13 cellular contexts compared by ENCODE assay signal in genomic region chr22:31287818-31288495, GRCh38. TPM values are rescaled to one million over a fixed set of nuclear protein-coding genes. Genes with fewer than 3 reads are reported as not detected.
DNase-seq lines count a peak whose midpoint lies in the region; ATAC-seq and TF ChIP-seq lines count a peak whose summit lies in the region.
"Had no signal": no experiment of that assay in that cellular context is flagged by ENCODE, and none has a peak within 500 bp of the region (broad histone marks: within the 10 kb centered on the region; RNA-seq: fewer than 3 reads in every experiment).

No MANE protein-coding gene starts in this region.

- CTCF ChIA-PET in WTC11 (lab: Charles Lee) = interaction anchor here (1.4 to 3.0 kb wide), 2 partner anchors 15 to 25 kb away, joined by 5 to 22 read pairs; no protein-coding TSS in a partner anchor

- DNase-seq in cardiac septum (ENCODE audit: low spot score) = peak; percentile 41
- DNase-seq in right cardiac atrium = no peak
- DNase-seq in WTC11 (ENCODE audit: low spot score) = no peak
- DNase-seq in left kidney (ENCODE audit: low read depth, low spot score) = peak; percentile 44
- no peak for DNase-seq in tibial artery
- DNase-seq in EL = no peak
- DNase-seq in glomerular visceral epithelial cell (ENCODE audit: extremely low spot score) = no peak
- DNase-seq: body of pancreas; mammary epithelial cell; NCI-H526 treated with DMSO at 0.1 percent for 48 hours; stimulated activated CD4-positive, alpha-beta T cell treated with anti-CD3 and anti-CD28 coated beads, Interleukin-12 subunit alpha, Interleukin-12 subunit beta, amount 100 ng/mL, for 4 hours had no signal

- POLR2A ChIA-PET in WTC11 (lab: Charles Lee) = no interaction called here

- TF ChIP-seq CTCF in WTC11 (IDR thresholded peaks at IDR 0.05) = no peak
- no peak for TF ChIP-seq CTCF in tibial artery (IDR thresholded peaks at IDR 0.05)

- H3K9me3 ChIP-seq in right cardiac atrium (ENCODE audit: control insufficient read depth, low read length) = no peaks in the 10 kb centered on the region
- H3K9me3 ChIP-seq in tibial artery = no peaks in the 10 kb centered on the region
- H3K9me3 ChIP-seq: body of pancreas had no signal

- H3K4me1 ChIP-seq in right cardiac atrium (ENCODE audit: control insufficient read depth, insufficient read depth, low read length) (peaks cover 4% of the 10 kb centered on the region), tibial artery (peaks cover 0 to 35% (median 23%) of the 10 kb centered on the region in 4 donors)

- no peaks in the 10 kb centered on the region for H3K27me3 ChIP-seq in right cardiac atrium (ENCODE audit: control insufficient read depth, insufficient read depth)
- no peaks in the 10 kb centered on the region for H3K27me3 ChIP-seq in tibial artery
- H3K27me3 ChIP-seq: body of pancreas had no signal

- H3K9me3 Mint-ChIP-seq in WTC11 = no peaks in the 10 kb centered on the region

- peaks cover 25% of the 10 kb centered on the region for H3K27me3 Mint-ChIP-seq in WTC11 (ENCODE audit: low read depth)

- H3K36me3 ChIP-seq in tibial artery = peaks cover 56 to 68% (median 60%) of the 10 kb centered on the region in 3 donors

- WGBS in right cardiac atrium = 85% methylated on average over 6 of the region's 6 CpGs

- intact Hi-C loops in cardiac septum (cut with DNase I) = loop anchor here (5.0 kb wide), 1 partner anchor 76 kb away; the partner anchor contains the start of gene LIMK2
- intact Hi-C loops in right cardiac atrium (cut with DNase I) = no loop called here
- intact Hi-C loops in tibial artery (cut with DNase I; ENCODE audit: low total_unique reads) = no loop called here

- H3K4me3 Mint-ChIP-seq in WTC11 = no peak overlapping the region

- H3K4me3 ChIP-seq in right cardiac atrium (ENCODE audit: low read length) (no peak overlapping the region), tibial artery (no peak overlapping the region)
- H3K4me3 ChIP-seq: body of pancreas had no signal

- ATAC-seq in right cardiac atrium (no peak), WTC11 (no peak), GM19395 (IDR thresholded peaks at IDR 0.05; ENCODE audit: unreplicated experiment) (no peak)
- ATAC-seq: body of pancreas had no signal

- H3K27ac Mint-ChIP-seq in WTC11 = no peak overlapping the region

- H3K27ac ChIP-seq in right cardiac atrium (ENCODE audit: low read length) (no peak overlapping the region), tibial artery (peak overlapping the region; percentile 17 to 85)
- H3K27ac ChIP-seq: C4-2B had no signal

- peaks cover 31% of the 10 kb centered on the region for H3K4me1 Mint-ChIP-seq in WTC11

- H3K36me3 Mint-ChIP-seq in WTC11 = no peaks in the 10 kb centered on the region

TF ChIP-seq in WTC11, 78 proteins besides CTCF, POLR2A, EP300 and RAD21:
- TF ChIP-seq OVOL2 (CRISPR knock-in tag; IDR thresholded peaks at IDR 0.05; ENCODE audit: borderline replicate concordance) = no peak
- 0 out of 2 replicates have a peak, but pooled peaks have one; percentile 3 for TF ChIP-seq ZNF121 (CRISPR knock-in tag; IDR thresholded peaks at IDR 0.05)
- no peak for TF ChIP-seq AR (CRISPR knock-in tag; IDR thresholded peaks at IDR 0.05)

RNA-seq across cellular contexts. Expression of gene PIK3IP1, which starts 4.3 kb away (rescaled TPM):
- total RNA-seq in cardiac septum (10.5 TPM), right cardiac atrium (10 to 100 TPM in 2 of 4 donors, 1 to 10 TPM in 2; 5.9 to 17.6 (median 10.8) TPM), WTC11 (2021) (1.6 to 2.1 TPM (median 2.0 TPM) in 3 replicates)
- polyA plus RNA-seq in right cardiac atrium = 14.0 TPM

RNA-seq across cellular contexts. Expression of gene PATZ1, which starts 58.2 kb away (rescaled TPM):
- 11.9 TPM for total RNA-seq in cardiac septum
- 10 to 100 TPM; 12.2 to 16.4 (median 14.4) TPM for total RNA-seq in right cardiac atrium
- polyA plus RNA-seq in right cardiac atrium = 8.4 TPM
- total RNA-seq in WTC11 (2021) = 60.5 to 72.7 TPM (median 72.6 TPM) in 3 replicates

Comparison
In these comparisons a context has a peak if more than half of its experiments do, and no peak if none do; other contexts are left out.
1. DNase-seq: peak in cardiac septum (single experiment) and left kidney (single experiment); none in right cardiac atrium (0 of 3), WTC11 (single experiment), tibial artery (0 of 2), EL (single experiment) and glomerular visceral epithelial cell (single experiment).